In genomic region chr17:64505320-64506200, GRCh38 we compare ENCODE assay signal across 7 cellular contexts. TPM values are rescaled to one million over a fixed set of nuclear protein-coding genes. Genes with fewer than 3 reads are reported as not detected.
A peak's percentile ranks its signal among the peaks of the same experiment; 100 is the strongest.
DNase-seq lines count a peak whose midpoint lies in the region; ATAC-seq and TF ChIP-seq lines count a peak whose summit lies in the region.

No MANE protein-coding gene starts in this region.

- intact Hi-C loops in esophagus muscularis mucosa (cut with DNase I): no loop called here

- ATAC-seq in GM18511 (IDR thresholded peaks at IDR 0.05; ENCODE audit: unreplicated experiment): peak; percentile 26
- peak; percentile 8 to 22 for ATAC-seq in activated T-cell treated with anti-CD3 and anti-CD28 coated beads, Interleukin-2, amount 50 U/mL, for 72 hours (replicated peaks in 1 of 2)

- H3K4me3 ChIP-seq in Peyer's patch (peak overlapping the region; percentile 68 to 96 (median 86)), esophagus muscularis mucosa (peak overlapping the region; percentile 77 to 94 (median 90)), muscle layer of duodenum (ENCODE audit: low read depth in 1 of 2, low read length in 2 of 2) (peak overlapping the region; percentile 83 to 100)

- TF ChIP-seq POLR2A in Peyer's patch (IDR thresholded peaks at IDR 0.05) (peak; percentile 73 to 89), esophagus muscularis mucosa (IDR thresholded peaks at IDR 0.05; ENCODE audit: low read depth) (peak; percentile 49)

- peaks cover 71% of the 10 kb centered on the region for H3K4me1 Mint-ChIP-seq in activated T-cell treated with anti-CD3 and anti-CD28 coated beads, Interleukin-2, amount 50 U/mL, for 72 hours (ENCODE audit: low read depth)

- H3K36me3 ChIP-seq in Peyer's patch (peaks cover 0 to 56% (median 6%) of the 10 kb centered on the region in 3 donors), esophagus muscularis mucosa (peaks cover 38 to 61% (median 54%) of the 10 kb centered on the region in 4 donors), muscle layer of duodenum (ENCODE audit: control insufficient read depth in 1 of 2, insufficient read depth in 2 of 2, low read length in 2 of 2) (peaks cover 54 to 68% of the 10 kb centered on the region in 2 donors)

- no peak for TF ChIP-seq EP300 in esophagus muscularis mucosa (IDR thresholded peaks at IDR 0.05)

- H3K4me1 ChIP-seq in Peyer's patch (peaks cover 0 to 59% (median 2%) of the 10 kb centered on the region in 4 donors), esophagus muscularis mucosa (peaks cover 55 to 75% (median 66%) of the 10 kb centered on the region in 4 donors), muscle layer of duodenum (ENCODE audit: control insufficient read depth in 1 of 2, insufficient read depth in 2 of 2, low read length in 2 of 2) (peaks cover 21 to 65% of the 10 kb centered on the region in 2 donors)

- DNase-seq in KG1 (lab: John Stamatoyannopoulos, UW) (peak; percentile 54), Peyer's patch (peak; percentile 81 to 96 (median 94)), esophagus muscularis mucosa (ENCODE audit: extremely low spot score) (peak; percentile 97)
- peak; percentile 83 to 90 for DNase-seq in activated T-cell treated with anti-CD3 and anti-CD28 coated beads, Interleukin-2, amount 50 U/mL, for 72 hours
- peak; percentile 86 for DNase-seq in stimulated activated CD8-positive, alpha-beta memory T cell treated with anti-CD3 and anti-CD28 coated beads, Interleukin-4, amount 100 ng/mL, for 48 hours

- peak overlapping the region; percentile 98 to 100 (median 99) for H3K27ac ChIP-seq in Peyer's patch
- peak overlapping the region; percentile 99 to 100 (median 99) for H3K27ac ChIP-seq in esophagus muscularis mucosa (replicated peaks in 1 of 4)
- peak overlapping the region; percentile 100 for H3K27ac ChIP-seq in muscle layer of duodenum (ENCODE audit: low read length)

- H3K4me3 Mint-ChIP-seq in activated T-cell treated with anti-CD3 and anti-CD28 coated beads, Interleukin-2, amount 50 U/mL, for 72 hours: peak overlapping the region; percentile 98 to 99

- H3K27me3 ChIP-seq in Peyer's patch (no peaks in the 10 kb centered on the region), esophagus muscularis mucosa (no peaks in the 10 kb centered on the region), muscle layer of duodenum (ENCODE audit: low read depth, low read length) (no peaks in the 10 kb centered on the region)

- TF ChIP-seq CTCF in Peyer's patch (IDR thresholded peaks at IDR 0.05) (peak in 1 of 6 experiments; percentile 18), esophagus muscularis mucosa (IDR thresholded peaks at IDR 0.05) (no peak)

- H3K27me3 Mint-ChIP-seq in activated T-cell treated with anti-CD3 and anti-CD28 coated beads, Interleukin-2, amount 50 U/mL, for 72 hours (ENCODE audit: low read depth): no peaks in the 10 kb centered on the region

- under 1% methylated on average over 55 of the region's 76 CpGs for WGBS in esophagus muscularis mucosa

- H3K9me3 ChIP-seq in Peyer's patch (no peaks in the 10 kb centered on the region), esophagus muscularis mucosa (no peaks in the 10 kb centered on the region), muscle layer of duodenum (ENCODE audit: control insufficient read depth in 1 of 2, low read length in 2 of 2) (no peaks in the 10 kb centered on the region)

- peaks cover 44 to 60% of the 10 kb centered on the region in 2 donors for H3K36me3 Mint-ChIP-seq in activated T-cell treated with anti-CD3 and anti-CD28 coated beads, Interleukin-2, amount 50 U/mL, for 72 hours (ENCODE audit: insufficient read depth in 2 of 2)

- no peaks in the 10 kb centered on the region for H3K9me3 Mint-ChIP-seq in activated T-cell treated with anti-CD3 and anti-CD28 coated beads, Interleukin-2, amount 50 U/mL, for 72 hours

- H3K27ac Mint-ChIP-seq in activated T-cell treated with anti-CD3 and anti-CD28 coated beads, Interleukin-2, amount 50 U/mL, for 72 hours: peak overlapping the region; percentile 99

RNA-seq across cellular contexts. Expression of gene DDX5, which starts 0.5 kb away (rescaled TPM):
- total RNA-seq in Peyer's patch (1,000 to 10,000 TPM in 1 of 4 donors, 100 to 1,000 TPM in 3; 381 to 1,017 (median 503) TPM), esophagus muscularis mucosa (100 to 1,000 TPM; 422 to 728 (median 528) TPM)
- 1,000 to 10,000 TPM; 1,029 to 1,188 TPM for total RNA-seq in activated T-cell treated with anti-CD3 and anti-CD28 coated beads, Interleukin-2, amount 50 U/mL, for 72 hours

RNA-seq across cellular contexts. Expression of gene CEP95, which starts 1.2 kb away (rescaled TPM):
- total RNA-seq in Peyer's patch (100 to 1,000 TPM in 1 of 4 donors, 10 to 100 TPM in 3; 51.1 to 187 (median 79.4) TPM), esophagus muscularis mucosa (10 to 100 TPM; 24.6 to 39.5 (median 34.8) TPM)
- total RNA-seq in activated T-cell treated with anti-CD3 and anti-CD28 coated beads, Interleukin-2, amount 50 U/mL, for 72 hours: 10 to 100 TPM; 70.9 to 80.3 TPM

RNA-seq across cellular contexts. Expression of gene POLG2, which starts 8.7 kb away (rescaled TPM):
- total RNA-seq in Peyer's patch: 10 to 100 TPM in 2 of 4 donors, 1 to 10 TPM in 2; 3.5 to 33.0 (median 11.0) TPM
- 10 to 100 TPM; 40.7 to 47.2 TPM for total RNA-seq in activated T-cell treated with anti-CD3 and anti-CD28 coated beads, Interleukin-2, amount 50 U/mL, for 72 hours
- total RNA-seq in esophagus muscularis mucosa: 1 to 10 TPM; 3.2 to 5.0 (median 3.3) TPM

RNA-seq across cellular contexts. Expression of gene MILR1, which starts 56.6 kb away (rescaled TPM):
- total RNA-seq in Peyer's patch (10 to 100 TPM in 1 of 4 donors, 1 to 10 TPM in 2, not detected in 1; 3.3 to 10.7 (median 5.6) TPM), esophagus muscularis mucosa (1 to 10 TPM; 2.9 to 6.6 (median 4.2) TPM)
- total RNA-seq in activated T-cell treated with anti-CD3 and anti-CD28 coated beads, Interleukin-2, amount 50 U/mL, for 72 hours: under 1 TPM in 1 of 2 donors, not detected in 1; 0.58 TPM

Comparison
In these comparisons a context has a peak if more than half of its experiments do, and no peak if none do; other contexts are left out.
1. Peak in every context shown above with its lines: DNase-seq, ATAC-seq, H3K4me3 ChIP-seq and H3K27ac ChIP-seq.